ENCODE assay signal across 3 cellular contexts in genomic region chr11:97011003-97011402, GRCh38.
DNase-seq lines count a peak whose midpoint lies in the region; ATAC-seq, FAIRE-seq and TF ChIP-seq lines count a peak whose summit lies in the region.
"Not testable (repeated sequence)": the region's sequence is repeated elsewhere in the genome, so short reads cannot be mapped to it uniquely, and the experiment has no call there.

No MANE protein-coding gene starts in this region.

- not testable (repeated sequence) for H3K4me3 ChIP-seq in K562
- peak overlapping the region in 1 of 2 donors; percentile 24 for H3K4me3 ChIP-seq in testis

- not testable (repeated sequence) for DNase-seq in WTC11 (ENCODE audit: low spot score); K562 (ENCODE audit: extremely low read depth in 1 of 4, low spot score in 3 of 4)
- DNase-seq in testis, result peak; percentile 63

- not testable (repeated sequence) for H3K9me3 ChIP-seq in K562 (replicated peaks; ENCODE audit: control insufficient read depth, insufficient read depth, low read depth, low read length); testis

- peaks cover 27% of the 10 kb centered on the region for H3K9me3 Mint-ChIP-seq in WTC11

- H3K4me1 ChIP-seq in K562 (replicated peaks in 1 of 2; ENCODE audit: control insufficient read depth in 2 of 2, insufficient read depth in 2 of 2, low read length in 2 of 2); testis: not testable (repeated sequence)

- in situ Hi-C loops in K562 (cut with MboI), result not testable (repeated sequence)

- H3K27me3 ChIP-seq in K562 (ENCODE audit: control insufficient read depth in 2 of 2, insufficient read depth in 2 of 2, low read length in 2 of 2); testis: not testable (repeated sequence)

- WGBS in K562 (ENCODE audit: insufficient coverage, low coverage, missing lambda C conversion rate), result 10% methylated on average over 10 of the region's 10 CpGs
- 69 to 79% methylated on average over 10 of the region's 10 CpGs for WGBS in testis, 2 donors

- not testable (repeated sequence) for H3K4me1 Mint-ChIP-seq in WTC11

- POLR2A ChIA-PET in WTC11 (lab: Charles Lee); K562 (lab: Yijun Ruan, JAX): not testable (repeated sequence)

- H4K20me1 ChIP-seq in K562 (replicated peaks; ENCODE audit: control insufficient read depth, insufficient read depth, low read length), result not testable (repeated sequence)

- not testable (repeated sequence) for TF ChIP-seq EP300 in K562 (IDR thresholded peaks at IDR 0.05; ENCODE audit: low read length)

- not testable (repeated sequence) for ATAC-seq in WTC11, K562

- FAIRE-seq in K562 (lab: Jason Lieb, UNC), result not testable (repeated sequence)

- H3K27ac ChIP-seq in K562 (ENCODE audit: extremely low read depth, low read depth, low read length); testis: not testable (repeated sequence)

- H3K4me3 Mint-ChIP-seq in WTC11, result not testable (repeated sequence)

- not testable (repeated sequence) for H3K27me3 Mint-ChIP-seq in WTC11 (ENCODE audit: low read depth)

- not testable (repeated sequence) for TF ChIP-seq POLR2A in K562 (conservative IDR thresholded peaks at IDR 0.05); testis (IDR thresholded peaks at IDR 0.05)

- not testable (repeated sequence) for TF ChIP-seq RAD21 in K562 (CRISPR knock-in tag; conservative IDR thresholded peaks at IDR 0.05 in 1 of 2, IDR thresholded peaks at IDR 0.05 in 1 of 2)

- not testable (repeated sequence) for H3K36me3 ChIP-seq in K562 (ENCODE audit: control insufficient read depth, insufficient read depth, low read length); testis (ENCODE audit: low read depth, missing control alignments)

- intact Hi-C loops in K562 (cut with micrococcal nuclease); testis (cut with DNase I; ENCODE audit: low total_unique reads): not testable (repeated sequence)

- BruUV-seq in K562 (replicated peaks; lab: Mats Ljungman, UMichigan), result not testable (repeated sequence)

- not testable (repeated sequence) for H3K4me2 ChIP-seq in K562 (ENCODE audit: insufficient read depth, low read length)

- not testable (repeated sequence) for H2AFZ ChIP-seq in K562 (ENCODE audit: low read depth, low read length)

- not testable (repeated sequence) for H3K9me1 ChIP-seq in K562 (ENCODE audit: control insufficient read depth, insufficient read depth, low read length)

- TF ChIP-seq CTCF in WTC11 (IDR thresholded peaks at IDR 0.05); K562 (IDR thresholded peaks at IDR 0.05 in 2 of 3, conservative IDR thresholded peaks at IDR 0.05 in 1 of 3; ENCODE audit: insufficient read depth in 2 of 3, low read depth in 1 of 3, low read length in 3 of 3); testis (IDR thresholded peaks at IDR 0.05): not testable (repeated sequence)

- not testable (repeated sequence) for H3K9ac ChIP-seq in K562 (ENCODE audit: insufficient read depth in 1 of 2, low read depth in 2 of 2, low read length in 2 of 2)

- not testable (repeated sequence) for H3K36me3 Mint-ChIP-seq in WTC11

- not testable (repeated sequence) for H3K79me2 ChIP-seq in K562 (ENCODE audit: control insufficient read depth, insufficient read depth, low read length)

- CTCF ChIA-PET in WTC11 (lab: Charles Lee); K562 (lab: Yijun Ruan, JAX; ENCODE audit: low intra/inter-chr PET ratio): not testable (repeated sequence)

- not testable (repeated sequence) for H3K27ac Mint-ChIP-seq in WTC11

TF ChIP-seq in WTC11, 78 proteins besides CTCF, POLR2A, EP300 and RAD21:
- TF ChIP-seq NFYB (CRISPR knock-in tag; conservative IDR thresholded peaks at IDR 0.05; ENCODE audit: low read depth), result peak; percentile 48; the same call in 1 of the 2 replicates
TF ChIP-seq in WTC11: peak in this region for 1; not testable (repeated sequence) for 77.

TF ChIP-seq in K562, 482 proteins besides CTCF, POLR2A, EP300 and RAD21:
- TF ChIP-seq NFYB (IDR thresholded peaks at IDR 0.05; ENCODE audit: extremely low read depth, insufficient read length), result peak; percentile 67
